In genomic region chr5:97107266-97107665, GRCh38 we compare ENCODE assay signal across 33 cellular contexts. TPM values are rescaled to one million over a fixed set of nuclear protein-coding genes. Genes with fewer than 3 reads are reported as not detected.
"Had no signal": no experiment of that assay in that cellular context is flagged by ENCODE, and none has a peak within 500 bp of the region (broad histone marks: within the 10 kb centered on the region; RNA-seq: fewer than 3 reads in every experiment).

No MANE protein-coding gene starts in this region.

- H3K27ac ChIP-seq: ascending aorta, breast epithelium, coronary artery, dorsolateral prefrontal cortex, foreskin keratinocyte, gastroesophageal sphincter, heart right ventricle had no signal

- H3K36me3 ChIP-seq: ascending aorta, breast epithelium, gastroesophageal sphincter, heart right ventricle had no signal

- H3K4me3 ChIP-seq: ascending aorta, breast epithelium, coronary artery, dorsolateral prefrontal cortex, gastroesophageal sphincter, heart right ventricle had no signal

- H3K36me3 Mint-ChIP-seq: activated CD4-positive, alpha-beta memory T cell treated with anti-CD3 and anti-CD28 coated beads for 36 hours; activated CD8-positive, alpha-beta memory T cell treated with anti-CD3 and anti-CD28 coated beads, Interleukin-2, amount 10 ng/mL, durations not matched to agents 7 days and 5 days; activated naive CD4-positive, alpha-beta T cell treated with anti-CD3 and anti-CD28 coated beads, Interleukin-2, amount 10 ng/mL, durations not matched to agents 7 days and 5 days; activated naive CD4-positive, alpha-beta T cell treated with anti-CD3 and anti-CD28 coated beads, Interleukin-2, amount 50 U/mL, for 72 hours; activated naive CD8-positive, alpha-beta T cell treated with anti-CD3 and anti-CD28 coated beads, Interleukin-2, amount 10 ng/mL, durations not matched to agents 7 days and 5 days had no signal

- H3K27me3 ChIP-seq: ascending aorta, breast epithelium, dorsolateral prefrontal cortex, gastroesophageal sphincter, heart right ventricle had no signal

- H3K4me1 ChIP-seq: ascending aorta, breast epithelium, foreskin keratinocyte, gastroesophageal sphincter, heart right ventricle had no signal

- H3K9me3 ChIP-seq: ascending aorta, breast epithelium, gastroesophageal sphincter, heart right ventricle had no signal

- H3K27ac Mint-ChIP-seq: activated CD4-positive, alpha-beta memory T cell treated with anti-CD3 and anti-CD28 coated beads for 36 hours; activated CD4-positive, alpha-beta T cell treated with anti-CD3 and anti-CD28 coated beads for 36 hours; activated CD4-positive, alpha-beta T cell treated with anti-CD3 and anti-CD28 coated beads, Interleukin-2, amount 10 ng/mL, durations not matched to agents 24 days and 14 days; activated CD8-positive, alpha-beta memory T cell treated with anti-CD3 and anti-CD28 coated beads, Interleukin-2, amount 10 ng/mL, durations not matched to agents 7 days and 5 days; activated CD8-positive, alpha-beta T cell treated with anti-CD3 and anti-CD28 coated beads, Interleukin-2, amount 10 ng/mL, durations not matched to agents 7 days and 5 days; activated naive CD4-positive, alpha-beta T cell treated with anti-CD3 and anti-CD28 coated beads, Interleukin-2, amount 10 ng/mL, durations not matched to agents 7 days and 5 days; activated naive CD4-positive, alpha-beta T cell treated with anti-CD3 and anti-CD28 coated beads, Interleukin-2, amount 50 U/mL, for 72 hours; activated naive CD8-positive, alpha-beta T cell treated with anti-CD3 and anti-CD28 coated beads, Interleukin-2, amount 10 ng/mL, durations not matched to agents 7 days and 5 days; dendritic cell treated with granulocyte-macrophage colony-stimulating factor and Interleukin-4, amounts not matched to agents 40 ng/mL and 50 ng/mL, for 4 days; endodermal cell had no signal

- H3K27me3 Mint-ChIP-seq: brain; central memory CD8-positive, alpha-beta T cell; dendritic cell treated with granulocyte-macrophage colony-stimulating factor and Interleukin-4, amounts not matched to agents 40 ng/mL and 50 ng/mL, for 4 days had no signal

- DNase-seq: activated CD4-positive, alpha-beta memory T cell treated with anti-CD3 and anti-CD28 coated beads for 36 hours; activated CD4-positive, alpha-beta T cell treated with anti-CD3 and anti-CD28 coated beads for 36 hours; activated CD4-positive, alpha-beta T cell treated with anti-CD3 and anti-CD28 coated beads, Interleukin-2, amount 10 ng/mL, durations not matched to agents 24 days and 14 days; activated CD4-positive, CD25-positive, alpha-beta regulatory T cell; activated CD4-positive, CD25-positive, alpha-beta regulatory T cell treated with anti-CD3 and anti-CD28 coated beads, Interleukin-2, amount 50 U/mL, for 72 hours; activated CD8-positive, alpha-beta memory T cell treated with anti-CD3 and anti-CD28 coated beads, Interleukin-2, amount 10 ng/mL, durations not matched to agents 7 days and 5 days; activated CD8-positive, alpha-beta memory T cell treated with anti-CD3 and anti-CD28 coated beads, Interleukin-2, amount 50 U/mL, for 4 hours; activated CD8-positive, alpha-beta T cell treated with anti-CD3 and anti-CD28 coated beads, Interleukin-2, amount 10 ng/mL, durations not matched to agents 7 days and 5 days; activated gamma-delta T cell; activated naive CD4-positive, alpha-beta T cell; activated naive CD4-positive, alpha-beta T cell treated with anti-CD3 and anti-CD28 coated beads, Interleukin-2, amount 10 ng/mL, durations not matched to agents 7 days and 5 days; activated naive CD8-positive, alpha-beta T cell treated with anti-CD3 and anti-CD28 coated beads, Interleukin-2, amount 10 ng/mL, durations not matched to agents 7 days and 5 days; activated T-cell treated with anti-CD3 and anti-CD28 coated beads, Interleukin-2, amount 50 U/mL, for 1 hour; activated T-cell treated with anti-CD3 and anti-CD28 coated beads, Interleukin-2, amount 50 U/mL, for 48 hours; dorsolateral prefrontal cortex; effector memory CD4-positive, alpha-beta T cell; endodermal cell; foreskin keratinocyte; heart right ventricle; T-helper 2 cell had no signal

- H3K4me1 Mint-ChIP-seq: activated CD8-positive, alpha-beta memory T cell treated with anti-CD3 and anti-CD28 coated beads, Interleukin-2, amount 10 ng/mL, durations not matched to agents 7 days and 5 days; central memory CD8-positive, alpha-beta T cell had no signal

- H3K9me3 Mint-ChIP-seq: activated CD4-positive, alpha-beta memory T cell treated with anti-CD3 and anti-CD28 coated beads for 36 hours; activated CD4-positive, alpha-beta T cell treated with anti-CD3 and anti-CD28 coated beads, Interleukin-2, amount 10 ng/mL, durations not matched to agents 24 days and 14 days; activated naive CD4-positive, alpha-beta T cell treated with anti-CD3 and anti-CD28 coated beads, Interleukin-2, amount 10 ng/mL, durations not matched to agents 7 days and 5 days; activated naive CD4-positive, alpha-beta T cell treated with anti-CD3 and anti-CD28 coated beads, Interleukin-2, amount 50 U/mL, for 72 hours; activated naive CD8-positive, alpha-beta T cell treated with anti-CD3 and anti-CD28 coated beads, Interleukin-2, amount 10 ng/mL, durations not matched to agents 7 days and 5 days; brain; central memory CD8-positive, alpha-beta T cell; dendritic cell treated with granulocyte-macrophage colony-stimulating factor and Interleukin-4, amounts not matched to agents 40 ng/mL and 50 ng/mL, for 4 days; endodermal cell had no signal

- H3K4me3 Mint-ChIP-seq: activated CD4-positive, alpha-beta memory T cell treated with anti-CD3 and anti-CD28 coated beads for 36 hours; activated CD4-positive, alpha-beta T cell treated with anti-CD3 and anti-CD28 coated beads for 36 hours; activated CD4-positive, alpha-beta T cell treated with anti-CD3 and anti-CD28 coated beads, Interleukin-2, amount 10 ng/mL, durations not matched to agents 24 days and 14 days; activated CD8-positive, alpha-beta memory T cell treated with anti-CD3 and anti-CD28 coated beads, Interleukin-2, amount 10 ng/mL, durations not matched to agents 7 days and 5 days; activated CD8-positive, alpha-beta T cell treated with anti-CD3 and anti-CD28 coated beads, Interleukin-2, amount 10 ng/mL, durations not matched to agents 7 days and 5 days; activated naive CD4-positive, alpha-beta T cell treated with anti-CD3 and anti-CD28 coated beads, Interleukin-2, amount 10 ng/mL, durations not matched to agents 7 days and 5 days; activated naive CD8-positive, alpha-beta T cell treated with anti-CD3 and anti-CD28 coated beads, Interleukin-2, amount 10 ng/mL, durations not matched to agents 7 days and 5 days; brain; central memory CD8-positive, alpha-beta T cell; dendritic cell treated with granulocyte-macrophage colony-stimulating factor and Interleukin-4, amounts not matched to agents 40 ng/mL and 50 ng/mL, for 4 days; endodermal cell had no signal

RNA-seq across cellular contexts. Expression of gene LIX1, which starts 35.1 kb away (rescaled TPM):
- total RNA-seq: activated CD4-positive, alpha-beta memory T cell treated with anti-CD3 and anti-CD28 coated beads for 36 hours; activated CD4-positive, alpha-beta T cell treated with anti-CD3 and anti-CD28 coated beads for 36 hours; activated CD4-positive, alpha-beta T cell treated with anti-CD3 and anti-CD28 coated beads, Interleukin-2, amount 10 ng/mL, durations not matched to agents 24 days and 14 days; activated CD8-positive, alpha-beta memory T cell treated with anti-CD3 and anti-CD28 coated beads for 36 hours; activated CD8-positive, alpha-beta memory T cell treated with anti-CD3 and anti-CD28 coated beads, Interleukin-2, amount 10 ng/mL, durations not matched to agents 7 days and 5 days; activated CD8-positive, alpha-beta T cell treated with anti-CD3 and anti-CD28 coated beads, Interleukin-2, amount 10 ng/mL, durations not matched to agents 7 days and 5 days; activated naive CD4-positive, alpha-beta T cell treated with anti-CD3 and anti-CD28 coated beads, Interleukin-2, amount 50 U/mL, for 72 hours; activated naive CD8-positive, alpha-beta T cell treated with anti-CD3 and anti-CD28 coated beads, Interleukin-2, amount 10 ng/mL, durations not matched to agents 7 days and 5 days; ascending aorta; cardiac septum; esophagus mucosa; foreskin keratinocyte; glomerular endothelial cell; heart right ventricle; T-helper 1 cell treated with Interleukin-12 subunit alpha and Interleukin-12 subunit beta and Interleukin-4 antibody, amounts not matched to agents 30 ng/mL and 1 ng/mL, for 36 hours had no signal
